ENCODE assay signal across 23 cellular contexts in the genomic region with DNA sequence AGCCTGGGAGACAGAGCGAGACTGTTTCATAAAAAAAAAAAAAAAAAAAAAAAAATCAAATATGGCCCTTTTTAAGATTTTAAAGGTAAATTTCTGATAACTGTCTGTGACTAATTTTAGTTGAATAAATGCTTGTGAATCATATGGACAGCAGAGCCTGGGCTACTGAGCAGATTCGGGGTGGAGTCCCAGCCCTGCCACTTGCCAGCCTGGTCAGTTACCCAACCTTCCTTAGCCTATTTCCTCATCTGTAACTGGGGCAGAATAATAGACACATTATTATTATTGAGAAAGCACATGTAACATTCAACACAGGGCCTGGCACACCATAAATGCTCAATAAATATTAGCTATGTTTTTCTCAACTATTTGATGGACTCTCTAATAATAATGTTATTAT.
A peak's percentile ranks its signal among the peaks of the same experiment; 100 is the strongest.
DNase-seq lines count a peak whose midpoint lies in the region; ATAC-seq lines count a peak whose summit lies in the region.
"Had no signal": no experiment of that assay in that cellular context is flagged by ENCODE, and none has a peak within 500 bp of the region (broad histone marks: within the 10 kb centered on the region; RNA-seq: fewer than 3 reads in every experiment).

No MANE protein-coding gene starts in this region.

- ATAC-seq in HG03280 (IDR thresholded peaks at IDR 0.05; ENCODE audit: unreplicated experiment) (no peak), GM21737 (IDR thresholded peaks at IDR 0.05; ENCODE audit: unreplicated experiment) (no peak)
- ATAC-seq: activated CD8-positive, alpha-beta memory T cell treated with anti-CD3 and anti-CD28 coated beads, Interleukin-2, amount 10 ng/mL, durations not matched to agents 7 days and 5 days; gastrocnemius medialis; GM23338; stimulated activated effector memory CD8-positive, alpha-beta T cell treated with anti-CD3 and anti-CD28 coated beads, Interleukin-12 subunit alpha, Interleukin-12 subunit beta, amount 100 ng/mL, for 72 hours had no signal

- DNase-seq in SIG-M5 treated with dmso at 0.1 percent for 504 hours (lab: John Stamatoyannopoulos, UW; ENCODE audit: unreplicated experiment) (peak; percentile 62), SIG-M5 (lab: John Stamatoyannopoulos, UW) (no peak), SKM-1 (lab: John Stamatoyannopoulos, UW; ENCODE audit: unreplicated experiment) (peak; percentile 68), fibroblast of peridontal ligament (ENCODE audit: extremely low read depth) (peak; percentile 23), NCI-H69 (lab: John Stamatoyannopoulos, UW) (no peak), NCI-H524 (lab: John Stamatoyannopoulos, UW) (no peak)
- DNase-seq: activated CD4-positive, alpha-beta T cell treated with anti-CD3 and anti-CD28 coated beads, Interleukin-2, amount 10 ng/mL, durations not matched to agents 24 days and 14 days; activated CD8-positive, alpha-beta memory T cell treated with anti-CD3 and anti-CD28 coated beads, Interleukin-2, amount 10 ng/mL, durations not matched to agents 7 days and 5 days; activated naive CD4-positive, alpha-beta T cell treated with anti-CD3 and anti-CD28 coated beads, Interleukin-2, amount 50 U/mL, for 16 hours; aorta; Caco-2; dorsolateral prefrontal cortex; gastrocnemius medialis; hypothalamus; NCI-H1436; NCI-H510A; Right ventricle myocardium superior; stimulated activated CD4-positive, alpha-beta T cell treated with anti-CD3 and anti-CD28 coated beads, Interleukin-2, amount 100 ng/mL, for 24 hours; testis had no signal

Comparison
In these comparisons a context has a peak if more than half of its experiments do, and no peak if none do; other contexts are left out.
1. DNase-seq: peak in SIG-M5 treated with dmso at 0.1 percent for 504 hours (single experiment), SKM-1 (single experiment) and fibroblast of peridontal ligament (single experiment); none in SIG-M5 (single experiment), NCI-H69 (single experiment) and NCI-H524 (0 of 2).